In the genomic region with DNA sequence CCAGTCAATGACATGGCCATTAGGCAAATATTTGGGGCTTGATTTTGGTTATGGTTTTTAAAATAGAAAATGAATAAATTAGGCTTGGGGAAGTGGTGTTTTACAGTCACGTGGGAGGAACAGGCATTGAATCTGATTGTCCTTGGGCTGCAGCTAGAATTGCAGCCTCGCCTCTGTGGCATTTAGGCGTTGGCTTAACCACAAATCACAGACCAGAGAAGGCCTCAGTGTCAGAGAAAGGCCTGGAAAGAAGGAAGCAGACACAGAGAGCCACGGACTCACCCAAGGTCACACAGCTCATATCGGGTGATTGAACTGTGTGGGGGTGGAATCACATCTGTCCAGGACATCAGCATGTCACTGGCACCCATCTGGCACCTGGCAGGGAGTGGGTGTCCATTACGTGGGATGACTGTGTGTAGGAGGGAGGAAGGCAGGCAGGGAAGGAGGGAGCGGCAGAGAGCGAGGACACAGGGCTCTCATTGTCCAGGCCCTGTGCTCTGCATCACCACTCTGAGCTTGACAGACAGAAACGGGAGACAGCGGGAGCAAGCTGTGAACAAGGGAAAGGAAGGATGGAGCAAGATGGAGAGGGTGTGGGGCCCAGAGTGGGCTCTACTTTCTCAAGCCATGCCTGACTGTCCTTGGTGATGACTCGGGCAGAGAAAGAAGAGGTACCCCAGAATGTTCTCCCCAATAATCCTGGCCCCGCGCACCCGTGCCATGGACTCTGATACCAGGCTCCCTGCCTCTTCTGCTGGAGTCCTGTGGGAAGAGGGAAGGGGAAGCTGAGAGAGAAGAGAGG, we compare ENCODE assay signal across 9 cellular contexts.
DNase-seq lines count a peak whose midpoint lies in the region; ATAC-seq, FAIRE-seq and TF ChIP-seq lines count a peak whose summit lies in the region.
"Had no signal": no experiment of that assay in that cellular context is flagged by ENCODE, and none has a peak within 500 bp of the region (broad histone marks: within the 10 kb centered on the region; RNA-seq: fewer than 3 reads in every experiment).

No MANE protein-coding gene starts in this region.

- peak overlapping the region; percentile 2; the same call in 1 of the 2 replicates for H2AFZ ChIP-seq in GM23338

- H3K27ac ChIP-seq in GM23338 (ENCODE audit: low read depth) = no peak overlapping the region
- H3K27ac ChIP-seq: ascending aorta had no signal

- H3K9me2 ChIP-seq in GM23338 (ENCODE audit: insufficient read depth) = 0 out of 2 replicates have a peak, but pooled peaks cover 4% of the 10 kb centered on the region

- no peaks in the 10 kb centered on the region; the same call in 2 of the 3 replicates for H3K9me3 Mint-ChIP-seq in GM23338

- H3K36me3 Mint-ChIP-seq in GM23338 (ENCODE audit: low read depth) = no peaks in the 10 kb centered on the region

- H3K27me3 ChIP-seq in GM23338 (ENCODE audit: insufficient read depth) (no peaks in the 10 kb centered on the region), skeletal muscle satellite cell (ENCODE audit: control insufficient read depth, insufficient read depth, low read length) (peaks cover 15% of the 10 kb centered on the region)
- H3K27me3 ChIP-seq: ascending aorta had no signal

- no peaks in the 10 kb centered on the region for H3K9me3 ChIP-seq in skeletal muscle satellite cell (replicated peaks; ENCODE audit: low read length)
- H3K9me3 ChIP-seq: ascending aorta had no signal

- peak overlapping the region; percentile 20; the same call in 1 of the 2 replicates for H3K27ac Mint-ChIP-seq in GM23338

- H3K4me1 ChIP-seq in GM23338 (ENCODE audit: insufficient read depth) (peaks cover 18% of the 10 kb centered on the region), skeletal muscle satellite cell (ENCODE audit: control insufficient read depth, insufficient read depth, low read length) (peaks cover 33% of the 10 kb centered on the region)

- H3K36me3 ChIP-seq in GM23338 (ENCODE audit: insufficient read depth) = no peaks in the 10 kb centered on the region
- H3K36me3 ChIP-seq in skeletal muscle satellite cell (ENCODE audit: insufficient read depth, low read length) = no peaks in the 10 kb centered on the region
- H3K36me3 ChIP-seq: ascending aorta had no signal

- FAIRE-seq in RCC 7860 (lab: Jason Lieb, UNC) = no peak

- H3K4me3 Mint-ChIP-seq in GM23338 = peak overlapping the region; percentile 18; the same call in 2 of the 3 replicates

- no peak for DNase-seq in GM23338 (ENCODE audit: low spot score)
- peak; percentile 22 for DNase-seq in RCC 7860 (ENCODE audit: low spot score)
- peak; percentile 30 for DNase-seq in fibroblast of villous mesenchyme (ENCODE audit: low read depth)
- no peak for DNase-seq in NCI-H1105 treated with DMSO at 0.1 percent for 48 hours (lab: John Stamatoyannopoulos, UW)
- DNase-seq in ureter (ENCODE audit: low spot score) = no peak

- no peaks in the 10 kb centered on the region for H3F3A ChIP-seq in GM23338 (replicated peaks; ENCODE audit: low read depth)

- peak overlapping the region; percentile 65 for H3K9ac ChIP-seq in skeletal muscle satellite cell (ENCODE audit: low read depth, low read length)

- H3K4me3 ChIP-seq in GM23338 (no peak overlapping the region), fibroblast of villous mesenchyme (ENCODE audit: low read depth, low read length) (no peak overlapping the region), skeletal muscle satellite cell (ENCODE audit: low read length) (peak overlapping the region; percentile 28)
- H3K4me3 ChIP-seq: ascending aorta had no signal

- ATAC-seq in GM23338 (peak; percentile 40), HG03354 (IDR thresholded peaks at IDR 0.05; ENCODE audit: poor library complexity, severe bottlenecking, unreplicated experiment) (no peak), HG02884 (IDR thresholded peaks at IDR 0.05; ENCODE audit: unreplicated experiment) (no peak)

- H4K20me1 ChIP-seq in GM23338 (replicated peaks; ENCODE audit: insufficient read depth) = no peaks in the 10 kb centered on the region

- peaks cover 24% of the 10 kb centered on the region for H3K4me1 Mint-ChIP-seq in GM23338

- TF ChIP-seq CTCF in GM23338 (conservative IDR thresholded peaks at IDR 0.05; ENCODE audit: low read depth in 2 of 2) = no peak
- no peak for TF ChIP-seq CTCF in fibroblast of villous mesenchyme (IDR thresholded peaks at IDR 0.05; ENCODE audit: insufficient read depth, low read depth, low read length)

- H3K4me2 ChIP-seq in GM23338 (no peak overlapping the region), skeletal muscle satellite cell (ENCODE audit: low read length) (peak overlapping the region; percentile 69)

- no peaks in the 10 kb centered on the region for H3K79me2 ChIP-seq in GM23338 (replicated peaks; ENCODE audit: insufficient read depth)

- no peaks in the 10 kb centered on the region for H3K27me3 Mint-ChIP-seq in GM23338 (ENCODE audit: insufficient read depth, low read depth, poor library complexity)

TF ChIP-seq in GM23338, 12 proteins besides CTCF, POLR2A, EP300 and RAD21:
- TF ChIP-seq EZH2phosphoT487 (IDR thresholded peaks at IDR 0.05; ENCODE audit: unreplicated experiment) = no peak
- TF ChIP-seq, protein P1, sequence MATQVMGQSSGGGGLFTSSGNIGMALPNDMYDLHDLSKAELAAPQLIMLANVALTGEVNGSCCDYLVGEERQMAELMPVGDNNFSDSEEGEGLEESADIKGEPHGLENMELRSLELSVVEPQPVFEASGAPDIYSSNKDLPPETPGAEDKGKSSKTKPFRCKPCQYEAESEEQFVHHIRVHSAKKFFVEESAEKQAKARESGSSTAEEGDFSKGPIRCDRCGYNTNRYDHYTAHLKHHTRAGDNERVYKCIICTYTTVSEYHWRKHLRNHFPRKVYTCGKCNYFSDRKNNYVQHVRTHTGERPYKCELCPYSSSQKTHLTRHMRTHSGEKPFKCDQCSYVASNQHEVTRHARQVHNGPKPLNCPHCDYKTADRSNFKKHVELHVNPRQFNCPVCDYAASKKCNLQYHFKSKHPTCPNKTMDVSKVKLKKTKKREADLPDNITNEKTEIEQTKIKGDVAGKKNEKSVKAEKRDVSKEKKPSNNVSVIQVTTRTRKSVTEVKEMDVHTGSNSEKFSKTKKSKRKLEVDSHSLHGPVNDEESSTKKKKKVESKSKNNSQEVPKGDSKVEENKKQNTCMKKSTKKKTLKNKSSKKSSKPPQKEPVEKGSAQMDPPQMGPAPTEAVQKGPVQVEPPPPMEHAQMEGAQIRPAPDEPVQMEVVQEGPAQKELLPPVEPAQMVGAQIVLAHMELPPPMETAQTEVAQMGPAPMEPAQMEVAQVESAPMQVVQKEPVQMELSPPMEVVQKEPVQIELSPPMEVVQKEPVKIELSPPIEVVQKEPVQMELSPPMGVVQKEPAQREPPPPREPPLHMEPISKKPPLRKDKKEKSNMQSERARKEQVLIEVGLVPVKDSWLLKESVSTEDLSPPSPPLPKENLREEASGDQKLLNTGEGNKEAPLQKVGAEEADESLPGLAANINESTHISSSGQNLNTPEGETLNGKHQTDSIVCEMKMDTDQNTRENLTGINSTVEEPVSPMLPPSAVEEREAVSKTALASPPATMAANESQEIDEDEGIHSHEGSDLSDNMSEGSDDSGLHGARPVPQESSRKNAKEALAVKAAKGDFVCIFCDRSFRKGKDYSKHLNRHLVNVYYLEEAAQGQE (IDR thresholded peaks at IDR 0.05; ENCODE audit: unreplicated experiment) = no peak
TF ChIP-seq in GM23338: peak in this region for 0.

Comparison
In these comparisons a context has a peak if more than half of its experiments do, and no peak if none do; other contexts are left out.
1. DNase-seq: peak in RCC 7860 (single experiment) and fibroblast of villous mesenchyme (single experiment); none in GM23338 (single experiment), NCI-H1105 treated with DMSO at 0.1 percent for 48 hours (single experiment) and ureter (single experiment).